9 cellular contexts compared by ENCODE assay signal in genomic region chr7:74231232-74231590, GRCh38. TPM values are rescaled to one million over a fixed set of nuclear protein-coding genes. Genes with fewer than 3 reads are reported as not detected.
A peak's percentile ranks its signal among the peaks of the same experiment; 100 is the strongest.
DNase-seq lines count a peak whose midpoint lies in the region; ATAC-seq and TF ChIP-seq lines count a peak whose summit lies in the region.
"Had no signal": no experiment of that assay in that cellular context is flagged by ENCODE, and none has a peak within 500 bp of the region (broad histone marks: within the 10 kb centered on the region; RNA-seq: fewer than 3 reads in every experiment).

No MANE protein-coding gene starts in this region.

- DNase-seq in neural crest cell (ENCODE audit: low read depth, low spot score), result no peak
- no peak for DNase-seq in cerebellum (ENCODE audit: low spot score)
- no peak for DNase-seq in GOT3 (lab: John Stamatoyannopoulos, UW)
- no peak for DNase-seq in HPDE6-E6E7 (ENCODE audit: extremely low spot score)
- DNase-seq: mammary epithelial cell had no signal

- no peak for TF ChIP-seq CTCF in neural crest cell (conservative IDR thresholded peaks at IDR 0.05)

- peak overlapping the region; percentile 30 for H3K27ac Mint-ChIP-seq in neural crest cell (ENCODE audit: unreplicated experiment)
- H3K27ac Mint-ChIP-seq: activated naive CD8-positive, alpha-beta T cell had no signal

- peaks cover 18% of the 10 kb centered on the region for H3K36me3 Mint-ChIP-seq in neural crest cell (ENCODE audit: low read depth)

- ATAC-seq in GM18870 (IDR thresholded peaks at IDR 0.05; ENCODE audit: unreplicated experiment) (peak; percentile 74), GM21576 (IDR thresholded peaks at IDR 0.05; ENCODE audit: unreplicated experiment) (peak; percentile 72), HG03442 (IDR thresholded peaks at IDR 0.05; ENCODE audit: unreplicated experiment) (peak; percentile 44)

- no peak overlapping the region for H3K4me3 Mint-ChIP-seq in neural crest cell
- H3K4me3 Mint-ChIP-seq: activated naive CD8-positive, alpha-beta T cell had no signal

- no peaks in the 10 kb centered on the region for H3K4me1 Mint-ChIP-seq in neural crest cell

- no peaks in the 10 kb centered on the region for H3K27me3 Mint-ChIP-seq in neural crest cell (ENCODE audit: low read depth)
- H3K27me3 Mint-ChIP-seq: activated naive CD8-positive, alpha-beta T cell had no signal

- no peaks in the 10 kb centered on the region for H3K9me3 Mint-ChIP-seq in neural crest cell

RNA-seq across cellular contexts. Expression of gene LAT2, which starts 21.4 kb away (rescaled TPM):
- total RNA-seq in neural crest cell, result 0.82 and 1.1 TPM in 2 replicates
- total RNA-seq in cerebellum, result 2.5 TPM

RNA-seq across cellular contexts. Expression of gene RFC2, which starts 23.0 kb away (rescaled TPM):
- total RNA-seq in neural crest cell (77.0 and 80.4 TPM in 2 replicates), cerebellum (22.1 TPM)

RNA-seq across cellular contexts. Expression of gene EIF4H, which starts 57.1 kb away (rescaled TPM):
- total RNA-seq in neural crest cell (295 and 298 TPM in 2 replicates), cerebellum (141 TPM)

RNA-seq across cellular contexts. Expression of gene CLIP2, which starts 58.0 kb away (rescaled TPM):
- 24.0 and 26.5 TPM in 2 replicates for total RNA-seq in neural crest cell
- total RNA-seq in cerebellum, result 118 TPM
